Comparison of ENCODE assay signal across 17 cellular contexts in the genomic region with DNA sequence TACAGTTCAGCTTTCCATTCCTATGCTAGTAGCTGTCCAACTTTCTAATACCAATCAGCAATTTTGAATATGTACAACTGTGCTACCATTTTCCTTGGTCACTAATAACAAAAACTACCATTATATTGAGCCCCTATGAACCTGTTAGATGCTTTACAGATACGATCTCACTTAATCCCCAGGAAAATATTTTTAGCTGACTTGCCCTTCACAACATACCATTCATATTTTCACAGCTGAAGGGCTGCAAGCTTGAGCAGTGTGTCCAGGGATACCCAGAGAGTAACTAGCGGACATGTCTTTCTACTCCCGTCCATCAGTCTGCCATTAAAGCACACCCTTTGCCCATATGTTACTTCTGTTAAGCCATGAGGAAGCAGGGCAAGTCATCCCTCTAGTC.
DNase-seq lines count a peak whose midpoint lies in the region; ATAC-seq and TF ChIP-seq lines count a peak whose summit lies in the region.
"Had no signal": no experiment of that assay in that cellular context is flagged by ENCODE, and none has a peak within 500 bp of the region (broad histone marks: within the 10 kb centered on the region; RNA-seq: fewer than 3 reads in every experiment).

No MANE protein-coding gene starts in this region.

- no peak for TF ChIP-seq EP300 in gastroesophageal sphincter (IDR thresholded peaks at IDR 0.05)

- H3K4me3 ChIP-seq in Caco-2 (ENCODE audit: low read depth, low read length) (no peak overlapping the region), Panc1 (ENCODE audit: low read depth in 2 of 2, low read length in 2 of 2) (no peak overlapping the region), lower lobe of right lung (no peak overlapping the region), gastroesophageal sphincter (no peak overlapping the region)
- H3K4me3 ChIP-seq: MG63, Peyer's patch had no signal

- in situ Hi-C loops in Panc1 (cut with HindIII; ENCODE audit: low pct_unique_long_range_greater_than_20kb, low sequenced_read_pairs) = no loop called here

- H3K27ac ChIP-seq in Panc1 (ENCODE audit: low read length) (peak overlapping the region; percentile 44), lower lobe of right lung (no peak overlapping the region), gastroesophageal sphincter (no peak overlapping the region)
- H3K27ac ChIP-seq: Peyer's patch had no signal

- H3K27ac Mint-ChIP-seq in Caco-2 (ENCODE audit: unreplicated experiment) = peak overlapping the region; percentile 8
- peak overlapping the region; percentile 11 for H3K27ac Mint-ChIP-seq in type B pancreatic cell
- H3K27ac Mint-ChIP-seq: CD4-positive, alpha-beta T cell; HFFc6 had no signal

- no peak for TF ChIP-seq POLR2A in gastroesophageal sphincter (IDR thresholded peaks at IDR 0.05)

- WGBS in gastroesophageal sphincter (ENCODE audit: low coverage in 1 of 2), 2 donors = 14 to 57% methylated on average over 1 to 2 of the region's 3 CpGs

- H3K4me1 Mint-ChIP-seq in Caco-2 (ENCODE audit: low read depth, unreplicated experiment) (peaks cover 23% of the 10 kb centered on the region), type B pancreatic cell (ENCODE audit: unreplicated experiment) (peaks cover 35% of the 10 kb centered on the region)

- H3K27me3 ChIP-seq in Caco-2 (replicated peaks; ENCODE audit: control insufficient read depth, insufficient read depth, low read length) (no peaks in the 10 kb centered on the region), Panc1 (ENCODE audit: control insufficient read depth, insufficient read depth, low read length) (no peaks in the 10 kb centered on the region), lower lobe of right lung (ENCODE audit: low read depth) (no peaks in the 10 kb centered on the region), gastroesophageal sphincter (no peaks in the 10 kb centered on the region)
- H3K27me3 ChIP-seq: Peyer's patch had no signal

- H3K9me3 ChIP-seq in Caco-2 (no peaks in the 10 kb centered on the region), Panc1 (ENCODE audit: control insufficient read depth, insufficient read depth, low read depth, low read length) (no peaks in the 10 kb centered on the region), lower lobe of right lung (no peaks in the 10 kb centered on the region), gastroesophageal sphincter (no peaks in the 10 kb centered on the region)
- H3K9me3 ChIP-seq: MG63, Peyer's patch, SK-N-SH had no signal

- ATAC-seq in Panc1 (no peak), lower lobe of right lung (peak; percentile 29 to 34), HG03280 (IDR thresholded peaks at IDR 0.05; ENCODE audit: unreplicated experiment) (no peak), gastroesophageal sphincter (no peak)
- ATAC-seq: Right ventricle myocardium inferior had no signal

- H3K4me3 Mint-ChIP-seq in Caco-2 (ENCODE audit: unreplicated experiment) = no peak overlapping the region
- peak overlapping the region; percentile 24 for H3K4me3 Mint-ChIP-seq in type B pancreatic cell
- H3K4me3 Mint-ChIP-seq: CD4-positive, alpha-beta T cell; HFFc6 had no signal

- BruUV-seq in Caco-2 (replicated peaks; lab: Mats Ljungman, UMichigan) (no TSS peak), Panc1 (replicated peaks; lab: Mats Ljungman, UMichigan) (no TSS peak)

- no peak for DNase-seq in Caco-2
- DNase-seq in Panc1 (ENCODE audit: low read depth, low spot score) = no peak
- DNase-seq in lower lobe of right lung = no peak
- no peak for DNase-seq in type B pancreatic cell (ENCODE audit: extremely low spot score, unreplicated experiment)
- DNase-seq in DMS79 treated with DMSO at 0.1 percent for 48 hours (lab: John Stamatoyannopoulos, UW) = no peak
- DNase-seq: CD4-positive, alpha-beta T cell; Karpas-422; MG63; NCI-H1105; NCI-H1694; NCI-H524 treated with DMSO at 0.1 percent for 48 hours; Peyer's patch; SK-N-SH had no signal

- 0 out of 2 replicates have a peak, but pooled peaks cover 3% of the 10 kb centered on the region for H3K4me1 ChIP-seq in Caco-2
- peaks cover 77% of the 10 kb centered on the region for H3K4me1 ChIP-seq in Panc1 (ENCODE audit: control insufficient read depth, insufficient read depth, low read length)
- H3K4me1 ChIP-seq in lower lobe of right lung = no peaks in the 10 kb centered on the region
- H3K4me1 ChIP-seq in gastroesophageal sphincter = peaks cover 0 to 8% (median 5%) of the 10 kb centered on the region in 3 donors
- H3K4me1 ChIP-seq: Peyer's patch had no signal

- no peak for TF ChIP-seq CTCF in Caco-2 (IDR thresholded peaks at IDR 0.05; ENCODE audit: insufficient read depth in 1 of 2, low read depth in 1 of 2, low read length in 1 of 2, severe bottlenecking in 1 of 2, unreplicated experiment in 1 of 2)
- no peak for TF ChIP-seq CTCF in Panc1 (IDR thresholded peaks at IDR 0.05)
- TF ChIP-seq CTCF in lower lobe of right lung (IDR thresholded peaks at IDR 0.05) = no peak
- no peak for TF ChIP-seq CTCF in type B pancreatic cell (conservative IDR thresholded peaks at IDR 0.05)
- no peak for TF ChIP-seq CTCF in gastroesophageal sphincter (IDR thresholded peaks at IDR 0.05)

- H3K27me3 Mint-ChIP-seq in Caco-2 (ENCODE audit: insufficient read depth, unreplicated experiment) = no peaks in the 10 kb centered on the region
- no peaks in the 10 kb centered on the region for H3K27me3 Mint-ChIP-seq in type B pancreatic cell

- POLR2A ChIA-PET in Caco-2 (lab: Charles Lee) (no interaction called here), Panc1 (lab: Charles Lee) (no interaction called here)

- intact Hi-C loops in Caco-2 (cut with micrococcal nuclease; ENCODE audit: unreplicated experiment) (no loop called here), Panc1 (cut with micrococcal nuclease; ENCODE audit: unreplicated experiment) (no loop called here), lower lobe of right lung (cut with DNase I) (no loop called here)

- H3K36me3 ChIP-seq in Caco-2 (ENCODE audit: control insufficient read depth, insufficient read depth, low read length) (no peaks in the 10 kb centered on the region), Panc1 (ENCODE audit: control insufficient read depth, insufficient read depth, low read length) (no peaks in the 10 kb centered on the region), lower lobe of right lung (no peaks in the 10 kb centered on the region), gastroesophageal sphincter (no peaks in the 10 kb centered on the region)
- H3K36me3 ChIP-seq: MG63, Peyer's patch had no signal

- H3K9me3 Mint-ChIP-seq in Caco-2 (ENCODE audit: unreplicated experiment) (no peaks in the 10 kb centered on the region), type B pancreatic cell (peaks cover 3% of the 10 kb centered on the region)
- H3K9me3 Mint-ChIP-seq: CD4-positive, alpha-beta T cell; HFFc6 had no signal

- CTCF ChIA-PET in Caco-2 (lab: Charles Lee) = no interaction called here
- CTCF ChIA-PET in Panc1 (lab: Charles Lee) = no interaction called here

- H3K36me3 Mint-ChIP-seq in Caco-2 (ENCODE audit: insufficient read depth, unreplicated experiment) (no peaks in the 10 kb centered on the region), type B pancreatic cell (no peaks in the 10 kb centered on the region)

Comparison
In these comparisons a context has a peak if more than half of its experiments do, and no peak if none do; other contexts are left out.
1. ATAC-seq: peak in lower lobe of right lung (2 of 2); none in Panc1 (single experiment), HG03280 (single experiment) and gastroesophageal sphincter (single experiment).